ENCODE assay signal across 12 cellular contexts in genomic region chr16:5085716-5086115, GRCh38. TPM values are rescaled to one million over a fixed set of nuclear protein-coding genes. Genes with fewer than 3 reads are reported as not detected.
"Had no signal": no experiment of that assay in that cellular context is flagged by ENCODE, and none has a peak within 500 bp of the region (broad histone marks: within the 10 kb centered on the region; RNA-seq: fewer than 3 reads in every experiment).

No MANE protein-coding gene starts in this region.

RNA-seq across cellular contexts. Expression of gene C16orf89, which starts 20.0 kb away (rescaled TPM):
- total RNA-seq: activated B cell treated with CpG ODN at 0.5 μM for 24 hours; activated CD4-positive, alpha-beta memory T cell treated with anti-CD3 and anti-CD28 coated beads for 36 hours; activated CD4-positive, alpha-beta T cell treated with anti-CD3 and anti-CD28 coated beads for 36 hours; activated CD4-positive, alpha-beta T cell treated with anti-CD3 and anti-CD28 coated beads, Interleukin-2, amount 10 ng/mL, durations not matched to agents 24 days and 14 days; activated CD4-positive, alpha-beta T cell treated with anti-CD3 and anti-CD28 coated beads, Interleukin-2, amount 10 ng/mL, durations not matched to agents 7 days and 5 days; activated CD8-positive, alpha-beta memory T cell treated with anti-CD3 and anti-CD28 coated beads for 36 hours; activated CD8-positive, alpha-beta memory T cell treated with anti-CD3 and anti-CD28 coated beads, Interleukin-2, amount 10 ng/mL, durations not matched to agents 7 days and 5 days; activated CD8-positive, alpha-beta T cell treated with anti-CD3 and anti-CD28 coated beads for 36 hours; activated CD8-positive, alpha-beta T cell treated with anti-CD3 and anti-CD28 coated beads, Interleukin-2, amount 10 ng/mL, durations not matched to agents 7 days and 5 days; T-helper 1 cell treated with Interleukin-12 subunit alpha and Interleukin-12 subunit beta and Interleukin-4 antibody, amounts not matched to agents 30 ng/mL and 1 ng/mL, for 36 hours; T-helper 17 cell; T-helper 2 cell treated with Interferon-gamma antibody and Interleukin-4, amounts not matched to agents 100 ng/mL and 5 ng/mL, for 36 hours had no signal
